ENCODE assay signal across 17 cellular contexts in the genomic region with DNA sequence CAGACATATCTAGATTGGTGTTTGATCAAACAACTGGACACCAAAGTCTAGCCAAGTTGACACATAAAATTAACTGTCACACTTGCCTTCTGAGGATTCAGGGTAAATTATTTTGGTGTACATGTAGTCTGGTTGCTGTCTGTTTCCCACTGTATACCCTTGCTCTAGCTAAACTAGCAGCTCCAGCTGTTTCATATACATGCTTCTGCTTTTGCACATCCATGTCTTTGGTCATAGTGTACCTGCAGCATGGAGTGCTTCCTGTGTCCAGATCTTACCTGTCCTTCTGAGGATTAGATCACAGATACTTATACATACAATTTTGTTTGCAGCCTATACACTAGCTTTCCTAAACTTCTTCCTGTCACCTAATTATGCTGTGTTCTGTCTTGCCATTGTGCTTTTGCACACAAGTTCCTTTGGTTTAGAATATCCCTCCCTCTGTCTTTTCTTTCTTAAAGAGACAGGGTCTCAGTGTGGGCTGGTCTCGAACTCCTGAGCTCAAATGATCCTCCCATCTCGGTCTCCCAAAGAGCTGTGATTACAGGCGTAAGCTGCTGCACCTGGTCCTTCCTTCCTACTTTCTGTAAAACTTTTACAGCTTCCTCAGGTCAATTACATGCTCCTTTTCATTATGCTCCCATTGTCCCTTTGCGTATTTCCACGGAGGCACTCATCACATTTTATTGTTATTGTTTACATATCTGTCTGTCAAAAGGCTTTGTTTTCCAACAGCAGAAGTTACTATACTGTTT. TPM values are rescaled to one million over a fixed set of nuclear protein-coding genes. Genes with fewer than 3 reads are reported as not detected.
DNase-seq lines count a peak whose midpoint lies in the region; ATAC-seq, FAIRE-seq and TF ChIP-seq lines count a peak whose summit lies in the region.
"Had no signal": no experiment of that assay in that cellular context is flagged by ENCODE, and none has a peak within 500 bp of the region (broad histone marks: within the 10 kb centered on the region; RNA-seq: fewer than 3 reads in every experiment).

No MANE protein-coding gene starts in this region.

- peak; percentile 59 for ATAC-seq in GM18511 (IDR thresholded peaks at IDR 0.05; ENCODE audit: unreplicated experiment)
- ATAC-seq in HG02678 (IDR thresholded peaks at IDR 0.05; ENCODE audit: unreplicated experiment) = peak; percentile 48
- ATAC-seq in GM12878 = peak; percentile 60
- ATAC-seq in GM19328 (IDR thresholded peaks at IDR 0.05; ENCODE audit: unreplicated experiment) = no peak
- ATAC-seq: activated T-helper 17 cell treated with anti-CD3 and anti-CD28 coated beads, Interleukin-2, amount 50 U/mL, for 72 hours had no signal

- H3K4me3 Mint-ChIP-seq in neural progenitor cell = no peak overlapping the region
- H3K4me3 Mint-ChIP-seq: activated CD4-positive, alpha-beta memory T cell treated with anti-CD3 and anti-CD28 coated beads for 36 hours; activated T-helper 17 cell treated with anti-CD3 and anti-CD28 coated beads, Interleukin-2, amount 50 U/mL, for 72 hours had no signal

- WGBS in GM12878 (ENCODE audit: insufficient coverage, insufficient replicate concordance, low lambda C conversion rate, missing lambda C conversion rate) = 39% methylated on average over 5 of the region's 5 CpGs

- H3K36me3 Mint-ChIP-seq in neural progenitor cell = no peaks in the 10 kb centered on the region
- H3K36me3 Mint-ChIP-seq: activated CD4-positive, alpha-beta memory T cell treated with anti-CD3 and anti-CD28 coated beads for 36 hours had no signal

- H3K9me3 ChIP-seq in GM12878 (replicated peaks; ENCODE audit: control insufficient read depth, insufficient read depth, low read length) = no peaks in the 10 kb centered on the region
- no peaks in the 10 kb centered on the region for H3K9me3 ChIP-seq in neural progenitor cell (ENCODE audit: low read depth)
- H3K9me3 ChIP-seq: testis had no signal

- H3K9me3 Mint-ChIP-seq in neural progenitor cell = no peaks in the 10 kb centered on the region
- H3K9me3 Mint-ChIP-seq: activated CD4-positive, alpha-beta memory T cell treated with anti-CD3 and anti-CD28 coated beads for 36 hours; activated T-helper 17 cell treated with anti-CD3 and anti-CD28 coated beads, Interleukin-2, amount 50 U/mL, for 72 hours had no signal

- SMC1A ChIA-PET in GM12878 (lab: Charles Lee; ENCODE audit: uncharacterized antibody, unreplicated experiment) = interaction anchor here (1.6 to 1.7 kb wide), 2 partner anchors 11 to 20 kb away, joined by 6 read pairs; no protein-coding TSS in a partner anchor

- CTCF ChIA-PET in GM12878 (lab: Yijun Ruan, JAX) = interaction anchor here (0.6 to 1.4 kb wide), 2 partner anchors 34 to 290 kb away, joined by 3 to 4 read pairs; a partner anchor contains a TSS

- BruUV-seq in GM12878 (replicated peaks; lab: Mats Ljungman, UMichigan) = no TSS peak

- H3K27ac Mint-ChIP-seq in neural progenitor cell = no peak overlapping the region
- H3K27ac Mint-ChIP-seq: activated CD4-positive, alpha-beta memory T cell treated with anti-CD3 and anti-CD28 coated beads for 36 hours; activated T-helper 17 cell treated with anti-CD3 and anti-CD28 coated beads, Interleukin-2, amount 50 U/mL, for 72 hours had no signal

- in situ Hi-C loops in GM12878 (cut with MboI) = no loop called here

- H3K36me3 ChIP-seq in GM12878 (ENCODE audit: control insufficient read depth in 2 of 2, insufficient read depth in 2 of 2, low read length in 1 of 2) = no peaks in the 10 kb centered on the region
- H3K36me3 ChIP-seq in neural progenitor cell = no peaks in the 10 kb centered on the region

- H3K27me3 ChIP-seq in GM12878 (replicated peaks in 1 of 2; ENCODE audit: control insufficient read depth in 2 of 2, insufficient read depth in 2 of 2, low read length in 1 of 2) (no peaks in the 10 kb centered on the region), neural progenitor cell (no peaks in the 10 kb centered on the region)
- H3K27me3 ChIP-seq: testis had no signal

- peaks cover 13% of the 10 kb centered on the region for H3F3A ChIP-seq in neural progenitor cell (ENCODE audit: low read depth)

- POLR2A ChIA-PET in GM12878 (lab: Charles Lee) = interaction anchor here (0.5 to 0.6 kb wide), 2 partner anchors 9 to 140 kb away, joined by 3 read pairs; no protein-coding TSS in a partner anchor

- H3K79me2 ChIP-seq in GM12878 (ENCODE audit: control insufficient read depth, insufficient read depth, low read length) (no peaks in the 10 kb centered on the region), neural progenitor cell (ENCODE audit: low read depth) (peaks cover 30% of the 10 kb centered on the region)

- peaks cover 2% of the 10 kb centered on the region for H3K27me3 Mint-ChIP-seq in neural progenitor cell (ENCODE audit: insufficient read depth, low read depth)
- H3K27me3 Mint-ChIP-seq: activated T-helper 17 cell treated with anti-CD3 and anti-CD28 coated beads, Interleukin-2, amount 50 U/mL, for 72 hours had no signal

- H3K4me2 ChIP-seq in GM12878 (ENCODE audit: control insufficient read depth, insufficient read depth) (no peak overlapping the region), neural progenitor cell (peak overlapping the region; percentile 3)

- no peaks in the 10 kb centered on the region for H4K20me1 ChIP-seq in GM12878 (ENCODE audit: control insufficient read depth, insufficient read depth)
- H4K20me1 ChIP-seq in neural progenitor cell (ENCODE audit: low read depth) = peaks cover 5% of the 10 kb centered on the region

- no peak overlapping the region for H3K4me3 ChIP-seq in GM12878
- no peak overlapping the region for H3K4me3 ChIP-seq in neural progenitor cell
- H3K4me3 ChIP-seq: testis had no signal

- peaks cover 9% of the 10 kb centered on the region for H3K4me1 Mint-ChIP-seq in neural progenitor cell
- H3K4me1 Mint-ChIP-seq: activated T-helper 17 cell treated with anti-CD3 and anti-CD28 coated beads, Interleukin-2, amount 50 U/mL, for 72 hours had no signal

- no peak for TF ChIP-seq POLR2A in GM12878 (IDR thresholded peaks at IDR 0.05; ENCODE audit: low read depth, low read length)

- no peak for TF ChIP-seq RAD21 in GM12878 (IDR thresholded peaks at IDR 0.05; ENCODE audit: insufficient read depth, low read depth, low read length)

- DNase-seq in GM12878 (ENCODE audit: low read depth, low spot score) = no peak
- DNase-seq in neural progenitor cell (ENCODE audit: low spot score) = no peak
- no peak for DNase-seq in NCI-H1694 treated with DMSO at 0.1 percent for 48 hours (lab: John Stamatoyannopoulos, UW)
- DNase-seq in COR-L47 (lab: John Stamatoyannopoulos, UW) = no peak
- DNase-seq in activated T-cell treated with anti-CD3 and anti-CD28 coated beads for 4 hours = no peak
- DNase-seq: activated CD4-positive, alpha-beta memory T cell treated with anti-CD3 and anti-CD28 coated beads for 36 hours; DND-41; NCI-H2029; NCI-H82; T1000; testis had no signal

- RAD21 ChIA-PET in GM12878 (lab: Charles Lee; ENCODE audit: unreplicated experiment) = no interaction called here

- H3K4me1 ChIP-seq in GM12878 (ENCODE audit: control insufficient read depth, insufficient read depth, low read length) = no peaks in the 10 kb centered on the region
- H3K4me1 ChIP-seq in neural progenitor cell = peaks cover 24% of the 10 kb centered on the region
- H3K4me1 ChIP-seq: testis had no signal

- H2AFZ ChIP-seq in GM12878 (ENCODE audit: control insufficient read depth, low read depth, low read length) (no peak overlapping the region), neural progenitor cell (replicated peaks) (no peak overlapping the region)
- H2AFZ ChIP-seq: parathyroid adenoma had no signal

- FAIRE-seq in GM12878 (lab: Jason Lieb, UNC) = no peak

- H3K27ac ChIP-seq in GM12878 (ENCODE audit: control insufficient read depth, insufficient read depth) = no peak overlapping the region
- peak overlapping the region; percentile 82 for H3K27ac ChIP-seq in neural progenitor cell
- H3K27ac ChIP-seq: HL-60, parathyroid adenoma had no signal

- TF ChIP-seq CTCF in GM12878 (IDR thresholded peaks at IDR 0.05 in 2 of 3, conservative IDR thresholded peaks at IDR 0.05 in 1 of 3; ENCODE audit: control insufficient read depth in 2 of 3, extremely low read depth in 1 of 3, insufficient read depth in 1 of 3, low read depth in 3 of 3, low read length in 3 of 3) = no peak
- no peak for TF ChIP-seq CTCF in neural progenitor cell (IDR thresholded peaks at IDR 0.05)

- intact Hi-C loops in GM12878 (cut with micrococcal nuclease; ENCODE audit: unreplicated experiment) = no loop called here

- H3K9ac ChIP-seq in GM12878 (ENCODE audit: control insufficient read depth, insufficient read depth, low read length) (no peak overlapping the region), neural progenitor cell (no peak overlapping the region)
- H3K9ac ChIP-seq: parathyroid adenoma had no signal

- TF ChIP-seq EP300 in GM12878 (IDR thresholded peaks at IDR 0.05; ENCODE audit: borderline replicate concordance in 1 of 2, control insufficient read depth in 1 of 2, low read depth in 2 of 2, low read length in 2 of 2) = no peak

TF ChIP-seq in GM12878, 131 proteins besides CTCF, POLR2A, EP300 and RAD21 (continues in another document):
- TF ChIP-seq ESRRA (IDR thresholded peaks at IDR 0.05; ENCODE audit: low read length) = no peak
- no peak for TF ChIP-seq CEBPB (IDR thresholded peaks at IDR 0.05; ENCODE audit: borderline replicate concordance in 1 of 2, low read depth in 2 of 2, low read length in 2 of 2)
- no peak for TF ChIP-seq ZNF274 (IDR thresholded peaks at IDR 0.05; ENCODE audit: insufficient read depth, insufficient read length)
- TF ChIP-seq SIX5 (IDR thresholded peaks at IDR 0.05; ENCODE audit: low read depth, low read length, severe bottlenecking) = no peak
- TF ChIP-seq ZBED1 (IDR thresholded peaks at IDR 0.05; ENCODE audit: borderline replicate concordance) = no peak

RNA-seq across cellular contexts. Expression of a gene that starts 33.8 kb away (rescaled TPM):
- total RNA-seq in GM12878 (2013; cell fraction: nucleolus; rRNA removed) = 22.8 and 28.1 TPM in 2 replicates
- 7.8 and 8.9 TPM in 2 replicates for total RNA-seq in GM12878 (2014; rRNA removed)
- 9.7 and 10.6 TPM in 2 replicates for total RNA-seq in GM12878 (2014; rRNA removed; fragmentation: Illumina TruSeq; extraction: Trizol)
- 6.4 and 7.4 TPM in 2 replicates for total RNA-seq in GM12878 (2021)
- 3.3 TPM for polyA plus RNA-seq in GM12878 (2011; ENCODE audit: low read depth)
- polyA plus RNA-seq in GM12878 (2011; rRNA removed) = 7.7 and 10.4 TPM in 2 replicates
- 3.9 and 4.1 TPM in 2 replicates for polyA plus RNA-seq in GM12878 (2011; cell fraction: cytosol; rRNA removed)
- 3.1 and 4.9 TPM in 2 replicates for polyA plus RNA-seq in GM12878 (2011; cell fraction: nucleus; rRNA removed)
- polyA plus RNA-seq in GM12878 (2012) = 3.6 and 3.9 TPM in 2 replicates
- polyA plus RNA-seq in GM12878 (2014; fragmentation: Illumina TruSeq; extraction: Trizol) = 6.0 and 6.6 TPM in 2 replicates
- polyA plus RNA-seq in GM12878 (2014; fragmentation: Nextera tagmentation; extraction: Ambion mirVana) = 1 to 10 TPM; 1.1 to 2.2 TPM
- 6.3 and 7.6 TPM in 2 replicates for polyA plus RNA-seq in GM12878 (2014; rRNA removed)
- 1 to 10 TPM; 8.2 to 8.9 TPM for polyA plus RNA-seq in GM12878 (2016; fragmentation: Nextera tagmentation; extraction: Ambion mirVana)
- 23.7 and 24.1 TPM in 2 replicates for polyA minus RNA-seq in GM12878 (2011; rRNA and poly(A)+ RNA removed)
- 2.3 and 3.7 TPM in 2 replicates for polyA minus RNA-seq in GM12878 (2011; cell fraction: cytosol; rRNA and poly(A)+ RNA removed)
- 7.3 and 9.8 TPM in 2 replicates for polyA minus RNA-seq in GM12878 (2011; cell fraction: nucleus; rRNA and poly(A)+ RNA removed)
- total RNA-seq in neural progenitor cell (ENCODE audit: low replicate concordance) = 24.9 and 29.8 TPM in 2 replicates
